1 cellular context compared by ENCODE assay signal in the genomic region with DNA sequence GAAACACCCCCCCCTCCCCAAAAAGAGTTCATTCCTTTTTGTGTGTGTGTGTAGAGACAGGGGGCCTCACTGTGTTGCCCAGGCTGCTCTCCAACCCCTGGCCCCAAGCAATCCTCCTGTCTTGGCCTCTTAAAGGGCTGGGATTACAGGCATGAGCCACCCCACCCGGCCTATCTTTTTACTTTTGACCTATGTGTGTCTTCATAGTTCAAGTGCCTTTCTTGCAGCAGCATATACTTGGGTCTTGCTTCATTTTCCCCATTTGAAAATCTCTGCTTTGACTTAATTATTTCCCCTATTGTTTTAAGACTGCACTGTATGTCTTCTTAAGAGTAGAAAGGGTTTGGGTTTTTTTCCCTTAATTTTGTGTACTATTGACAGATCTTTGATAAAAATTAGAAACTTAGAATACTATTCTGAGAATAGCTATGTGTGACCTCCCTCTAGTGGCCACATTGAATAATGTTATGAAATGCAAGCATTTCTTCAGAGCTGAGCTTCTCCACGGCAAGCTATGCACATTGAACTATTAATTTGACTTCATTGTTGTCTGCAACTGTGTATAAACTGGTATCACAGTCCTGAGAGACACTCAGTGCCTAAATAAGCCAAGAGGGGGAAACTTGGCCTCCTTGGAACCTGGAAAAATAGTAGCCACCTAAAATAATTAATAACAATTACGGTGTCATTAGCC.
TF ChIP-seq lines count a peak whose summit lies in the region.

No MANE protein-coding gene starts in this region.

TF ChIP-seq in GM23338, 12 proteins besides CTCF, POLR2A, EP300 and RAD21 (continued from another document):
- TF ChIP-seq, protein P1, sequence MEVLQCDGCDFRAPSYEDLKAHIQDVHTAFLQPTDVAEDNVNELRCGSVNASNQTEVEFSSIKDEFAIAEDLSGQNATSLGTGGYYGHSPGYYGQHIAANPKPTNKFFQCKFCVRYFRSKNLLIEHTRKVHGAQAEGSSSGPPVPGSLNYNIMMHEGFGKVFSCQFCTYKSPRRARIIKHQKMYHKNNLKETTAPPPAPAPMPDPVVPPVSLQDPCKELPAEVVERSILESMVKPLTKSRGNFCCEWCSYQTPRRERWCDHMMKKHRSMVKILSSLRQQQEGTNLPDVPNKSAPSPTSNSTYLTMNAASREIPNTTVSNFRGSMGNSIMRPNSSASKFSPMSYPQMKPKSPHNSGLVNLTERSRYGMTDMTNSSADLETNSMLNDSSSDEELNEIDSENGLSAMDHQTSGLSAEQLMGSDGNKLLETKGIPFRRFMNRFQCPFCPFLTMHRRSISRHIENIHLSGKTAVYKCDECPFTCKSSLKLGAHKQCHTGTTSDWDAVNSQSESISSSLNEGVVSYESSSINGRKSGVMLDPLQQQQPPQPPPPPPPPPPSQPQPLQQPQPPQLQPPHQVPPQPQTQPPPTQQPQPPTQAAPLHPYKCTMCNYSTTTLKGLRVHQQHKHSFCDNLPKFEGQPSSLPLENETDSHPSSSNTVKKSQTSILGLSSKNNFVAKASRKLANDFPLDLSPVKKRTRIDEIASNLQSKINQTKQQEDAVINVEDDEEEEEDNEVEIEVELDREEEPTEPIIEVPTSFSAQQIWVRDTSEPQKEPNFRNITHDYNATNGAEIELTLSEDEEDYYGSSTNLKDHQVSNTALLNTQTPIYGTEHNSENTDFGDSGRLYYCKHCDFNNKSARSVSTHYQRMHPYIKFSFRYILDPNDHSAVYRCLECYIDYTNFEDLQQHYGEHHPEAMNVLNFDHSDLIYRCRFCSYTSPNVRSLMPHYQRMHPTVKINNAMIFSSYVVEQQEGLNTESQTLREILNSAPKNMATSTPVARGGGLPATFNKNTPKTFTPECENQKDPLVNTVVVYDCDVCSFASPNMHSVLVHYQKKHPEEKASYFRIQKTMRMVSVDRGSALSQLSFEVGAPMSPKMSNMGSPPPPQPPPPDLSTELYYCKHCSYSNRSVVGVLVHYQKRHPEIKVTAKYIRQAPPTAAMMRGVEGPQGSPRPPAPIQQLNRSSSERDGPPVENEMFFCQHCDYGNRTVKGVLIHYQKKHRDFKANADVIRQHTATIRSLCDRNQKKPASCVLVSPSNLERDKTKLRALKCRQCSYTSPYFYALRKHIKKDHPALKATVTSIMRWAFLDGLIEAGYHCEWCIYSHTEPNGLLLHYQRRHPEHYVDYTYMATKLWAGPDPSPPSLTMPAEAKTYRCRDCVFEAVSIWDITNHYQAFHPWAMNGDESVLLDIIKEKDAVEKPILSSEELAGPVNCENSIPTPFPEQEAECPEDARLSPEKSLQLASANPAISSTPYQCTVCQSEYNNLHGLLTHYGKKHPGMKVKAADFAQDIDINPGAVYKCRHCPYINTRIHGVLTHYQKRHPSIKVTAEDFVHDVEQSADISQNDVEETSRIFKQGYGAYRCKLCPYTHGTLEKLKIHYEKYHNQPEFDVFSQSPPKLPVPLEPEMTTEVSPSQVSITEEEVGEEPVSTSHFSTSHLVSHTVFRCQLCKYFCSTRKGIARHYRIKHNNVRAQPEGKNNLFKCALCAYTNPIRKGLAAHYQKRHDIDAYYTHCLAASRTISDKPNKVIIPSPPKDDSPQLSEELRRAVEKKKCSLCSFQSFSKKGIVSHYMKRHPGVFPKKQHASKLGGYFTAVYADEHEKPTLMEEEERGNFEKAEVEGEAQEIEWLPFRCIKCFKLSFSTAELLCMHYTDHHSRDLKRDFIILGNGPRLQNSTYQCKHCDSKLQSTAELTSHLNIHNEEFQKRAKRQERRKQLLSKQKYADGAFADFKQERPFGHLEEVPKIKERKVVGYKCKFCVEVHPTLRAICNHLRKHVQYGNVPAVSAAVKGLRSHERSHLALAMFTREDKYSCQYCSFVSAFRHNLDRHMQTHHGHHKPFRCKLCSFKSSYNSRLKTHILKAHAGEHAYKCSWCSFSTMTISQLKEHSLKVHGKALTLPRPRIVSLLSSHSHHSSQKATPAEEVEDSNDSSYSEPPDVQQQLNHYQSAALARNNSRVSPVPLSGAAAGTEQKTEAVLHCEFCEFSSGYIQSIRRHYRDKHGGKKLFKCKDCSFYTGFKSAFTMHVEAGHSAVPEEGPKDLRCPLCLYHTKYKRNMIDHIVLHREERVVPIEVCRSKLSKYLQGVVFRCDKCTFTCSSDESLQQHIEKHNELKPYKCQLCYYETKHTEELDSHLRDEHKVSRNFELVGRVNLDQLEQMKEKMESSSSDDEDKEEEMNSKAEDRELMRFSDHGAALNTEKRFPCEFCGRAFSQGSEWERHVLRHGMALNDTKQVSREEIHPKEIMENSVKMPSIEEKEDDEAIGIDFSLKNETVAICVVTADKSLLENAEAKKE (CRISPR knock-in tag; IDR thresholded peaks at IDR 0.05), result no peak
- no peak for TF ChIP-seq POLR2AphosphoS5 (IDR thresholded peaks at IDR 0.05; ENCODE audit: low read depth)
